ENCODE assay signal across 2 cellular contexts in genomic region chr12:40101747-40102146, GRCh38.
TF ChIP-seq lines count a peak whose summit lies in the region.

No MANE protein-coding gene starts in this region.

TF ChIP-seq in HepG2, 621 proteins besides CTCF, POLR2A, EP300 and RAD21:
- TF ChIP-seq ZNF629 (CRISPR knock-in tag; conservative IDR thresholded peaks at IDR 0.05) (peak; percentile 62), CREB1 (IDR thresholded peaks at IDR 0.05) (no peak), CREB1 (CRISPR knock-in tag; IDR thresholded peaks at IDR 0.05) (0 out of 2 replicates have a peak, but pooled peaks have one; percentile 15), NCOA2 (CRISPR knock-in tag; IDR thresholded peaks at IDR 0.05) (no peak)

TF ChIP-seq in K562, 482 proteins besides CTCF, POLR2A, EP300 and RAD21:
- TF ChIP-seq CCNT2 (IDR thresholded peaks at IDR 0.05; ENCODE audit: borderline replicate concordance, extremely low read depth, insufficient read length, low read depth, low read length) (no peak), ZNF561 (CRISPR knock-in tag; conservative IDR thresholded peaks at IDR 0.05) (no peak), SIN3B (IDR thresholded peaks at IDR 0.05; ENCODE audit: low read depth) (no peak), PTTG1 (tag; IDR thresholded peaks at IDR 0.05; ENCODE audit: low read depth) (no peak), ZNF408 (CRISPR knock-in tag; IDR thresholded peaks at IDR 0.05; ENCODE audit: low read depth) (no peak), BCOR (IDR thresholded peaks at IDR 0.05) (peak; percentile 25; the same call in 1 of the 2 replicates), ZNF75A (CRISPR knock-in tag; IDR thresholded peaks at IDR 0.05) (no peak)
TF ChIP-seq in K562: peak in this region for 1.
